Comparison of ENCODE assay signal across 8 cellular contexts in the genomic region with DNA sequence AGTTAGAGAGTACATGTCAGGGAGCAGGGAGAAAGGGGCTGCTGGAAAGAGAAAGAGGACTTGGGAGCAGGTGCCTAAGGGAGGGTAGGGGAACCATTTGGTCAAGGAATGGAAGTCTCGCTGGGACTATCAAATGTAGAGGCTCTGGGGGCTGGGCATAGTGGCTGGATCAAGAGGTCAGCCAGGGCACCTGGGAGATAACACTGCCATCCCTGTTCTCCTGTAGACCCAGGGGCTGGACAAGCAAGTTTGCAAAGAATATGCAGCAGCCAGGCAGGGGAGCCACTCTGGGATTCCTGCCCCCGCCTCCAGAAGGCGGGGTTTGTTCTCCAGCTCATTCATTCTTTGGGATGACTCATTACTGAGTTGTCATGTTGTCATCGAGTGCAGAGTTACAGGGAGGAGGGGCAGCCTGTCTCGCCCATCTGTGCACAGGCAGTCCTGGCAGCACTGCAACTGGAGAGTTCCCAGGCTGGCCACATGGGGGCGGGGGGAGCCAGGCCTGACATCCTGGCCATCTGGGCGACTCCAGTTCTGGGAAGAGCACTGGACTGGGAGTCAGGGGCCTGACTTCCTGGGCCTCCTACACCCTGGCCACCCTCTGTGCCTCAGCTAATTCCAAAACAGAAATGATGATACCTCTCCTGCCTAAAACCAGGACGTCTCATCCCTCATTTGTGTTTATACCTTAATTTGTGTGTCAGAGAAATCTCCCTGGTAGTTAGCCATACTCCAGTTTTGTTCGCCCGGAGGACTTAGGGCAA. TPM values are rescaled to one million over a fixed set of nuclear protein-coding genes. Genes with fewer than 3 reads are reported as not detected.
DNase-seq lines count a peak whose midpoint lies in the region; ATAC-seq, FAIRE-seq and TF ChIP-seq lines count a peak whose summit lies in the region.

No MANE protein-coding gene starts in this region.

- H3K79me2 ChIP-seq in GM12878 (ENCODE audit: control insufficient read depth, insufficient read depth, low read length), result no peaks in the 10 kb centered on the region

- intact Hi-C loops in GM12878 (cut with micrococcal nuclease; ENCODE audit: unreplicated experiment), result loop anchor here (1.0 to 2.0 kb wide), 3 partner anchors 69 to 221 kb away; no protein-coding TSS in a partner anchor

- no peak overlapping the region for H3K4me2 ChIP-seq in GM12878 (ENCODE audit: control insufficient read depth, insufficient read depth)

- H3K36me3 ChIP-seq in GM12878 (ENCODE audit: control insufficient read depth in 2 of 2, insufficient read depth in 2 of 2, low read length in 1 of 2) (no peaks in the 10 kb centered on the region), small intestine (ENCODE audit: control insufficient read depth in 2 of 2, insufficient read depth in 2 of 2, low read length in 2 of 2) (no peaks in the 10 kb centered on the region)

- DNase-seq in NCI-H2107 treated with DMSO at 0.1 percent for 48 hours (lab: John Stamatoyannopoulos, UW; ENCODE audit: unreplicated experiment) (peak; percentile 77), GM12878 (ENCODE audit: low read depth, low spot score) (peak; percentile 53), hypothalamus (lab: John Stamatoyannopoulos, UW) (peak; percentile 30 to 93 (median 79)), small intestine (peak; percentile 97)

- POLR2A ChIA-PET in GM12878 (lab: Charles Lee), result interaction anchor here (0.7 to 1.0 kb wide), 3 partner anchors 9 to 36 kb away, joined by 3 read pairs; no protein-coding TSS in a partner anchor

- no peak overlapping the region for H3K9ac ChIP-seq in GM12878 (ENCODE audit: control insufficient read depth, insufficient read depth, low read length)

- RAD21 ChIA-PET in GM12878 (lab: Charles Lee; ENCODE audit: unreplicated experiment), result interaction anchor here (0.7 to 2.5 kb wide), 18 partner anchors 13 to 703 kb away, joined by 3 to 16 read pairs (median 4); no protein-coding TSS in a partner anchor

- H4K20me1 ChIP-seq in GM12878 (ENCODE audit: control insufficient read depth, insufficient read depth), result no peaks in the 10 kb centered on the region

- TF ChIP-seq POLR2A in GM12878 (IDR thresholded peaks at IDR 0.05; ENCODE audit: low read depth, low read length), result no peak

- H3K4me1 ChIP-seq in GM12878 (ENCODE audit: control insufficient read depth, insufficient read depth, low read length) (no peaks in the 10 kb centered on the region), small intestine (ENCODE audit: control insufficient read depth in 2 of 2, insufficient read depth in 1 of 2, low read depth in 1 of 2, low read length in 1 of 2) (no peaks in the 10 kb centered on the region)

- H3K27ac ChIP-seq in GM12878 (ENCODE audit: control insufficient read depth, insufficient read depth) (no peak overlapping the region), small intestine (ENCODE audit: low read depth in 1 of 2, low read length in 1 of 2) (no peak overlapping the region)

- BruUV-seq in GM12878 (replicated peaks; lab: Mats Ljungman, UMichigan), result no TSS peak

- FAIRE-seq in A204.1 (lab: Jason Lieb, UNC) (peak; percentile 67), TTC549 (lab: Jason Lieb, UNC) (peak; percentile 51), GM12878 (lab: Jason Lieb, UNC) (peak; percentile 90), small intestine (lab: Jason Lieb, UNC) (no peak)

- 23% methylated on average over 10 of the region's 10 CpGs for WGBS in GM12878 (ENCODE audit: insufficient coverage, insufficient replicate concordance, low lambda C conversion rate, missing lambda C conversion rate)
- 15 to 22% (median 19%) methylated on average over 10 of the region's 10 CpGs for WGBS in small intestine, 3 donors

- SMC1A ChIA-PET in GM12878 (lab: Charles Lee; ENCODE audit: uncharacterized antibody, unreplicated experiment), result interaction anchor here (0.6 to 4.3 kb wide), 27 partner anchors 9 to 254 kb away, joined by 3 to 25 read pairs (median 4); no protein-coding TSS in a partner anchor

- ATAC-seq in GM18520 (IDR thresholded peaks at IDR 0.05; ENCODE audit: unreplicated experiment) (peak; percentile 92), HG03097 (IDR thresholded peaks at IDR 0.05; ENCODE audit: low FRiP score, unreplicated experiment) (peak; percentile 80), GM12878 (peak; percentile 100)

- TF ChIP-seq CTCF in GM12878 (IDR thresholded peaks at IDR 0.05 in 2 of 3, conservative IDR thresholded peaks at IDR 0.05 in 1 of 3; ENCODE audit: control insufficient read depth in 2 of 3, extremely low read depth in 1 of 3, insufficient read depth in 1 of 3, low read depth in 3 of 3, low read length in 3 of 3), result peak; percentile 92 to 98 (median 95)

- CTCF ChIA-PET in GM12878 (lab: Yijun Ruan, JAX), result interaction anchor here (0.5 to 3.6 kb wide), 34 partner anchors 8 to 707 kb away, joined by 3 to 24 read pairs (median 4); no protein-coding TSS in a partner anchor

- peak; percentile 89 for TF ChIP-seq RAD21 in GM12878 (IDR thresholded peaks at IDR 0.05; ENCODE audit: insufficient read depth, low read depth, low read length)

- H3K4me3 ChIP-seq in GM12878 (no peak overlapping the region), small intestine (ENCODE audit: low read depth in 1 of 2, low read length in 2 of 2) (no peak overlapping the region)

- H2AFZ ChIP-seq in GM12878 (ENCODE audit: control insufficient read depth, low read depth, low read length), result peak overlapping the region; percentile 31

- H3K27me3 ChIP-seq in GM12878 (replicated peaks in 1 of 2; ENCODE audit: control insufficient read depth in 2 of 2, insufficient read depth in 2 of 2, low read length in 1 of 2) (no peaks in the 10 kb centered on the region), small intestine (ENCODE audit: control insufficient read depth in 2 of 2, insufficient read depth in 2 of 2, low read length in 2 of 2) (no peaks in the 10 kb centered on the region)

- no peaks in the 10 kb centered on the region for H3K9me3 ChIP-seq in GM12878 (replicated peaks; ENCODE audit: control insufficient read depth, insufficient read depth, low read length)
- H3K9me3 ChIP-seq in small intestine (ENCODE audit: control insufficient read depth, low read depth), result no peaks in the 10 kb centered on the region

- in situ Hi-C loops in GM12878 (cut with MboI), result no loop called here

- no peak for TF ChIP-seq EP300 in GM12878 (IDR thresholded peaks at IDR 0.05; ENCODE audit: borderline replicate concordance in 1 of 2, control insufficient read depth in 1 of 2, low read depth in 2 of 2, low read length in 2 of 2)

TF ChIP-seq in GM12878, 131 proteins besides CTCF, POLR2A, EP300 and RAD21 (continues in another document):
- peak; percentile 66 for TF ChIP-seq JUNB (IDR thresholded peaks at IDR 0.05)
- TF ChIP-seq, protein P1, sequence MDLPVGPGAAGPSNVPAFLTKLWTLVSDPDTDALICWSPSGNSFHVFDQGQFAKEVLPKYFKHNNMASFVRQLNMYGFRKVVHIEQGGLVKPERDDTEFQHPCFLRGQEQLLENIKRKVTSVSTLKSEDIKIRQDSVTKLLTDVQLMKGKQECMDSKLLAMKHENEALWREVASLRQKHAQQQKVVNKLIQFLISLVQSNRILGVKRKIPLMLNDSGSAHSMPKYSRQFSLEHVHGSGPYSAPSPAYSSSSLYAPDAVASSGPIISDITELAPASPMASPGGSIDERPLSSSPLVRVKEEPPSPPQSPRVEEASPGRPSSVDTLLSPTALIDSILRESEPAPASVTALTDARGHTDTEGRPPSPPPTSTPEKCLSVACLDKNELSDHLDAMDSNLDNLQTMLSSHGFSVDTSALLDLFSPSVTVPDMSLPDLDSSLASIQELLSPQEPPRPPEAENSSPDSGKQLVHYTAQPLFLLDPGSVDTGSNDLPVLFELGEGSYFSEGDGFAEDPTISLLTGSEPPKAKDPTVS (IDR thresholded peaks at IDR 0.05; ENCODE audit: low read depth, low read length), result no peak
- no peak for TF ChIP-seq BRCA1 (IDR thresholded peaks at IDR 0.05; ENCODE audit: low read depth, low read length)
- no peak for TF ChIP-seq YBX1 (IDR thresholded peaks at IDR 0.05)
- no peak for TF ChIP-seq FOXM1 (IDR thresholded peaks at IDR 0.05; ENCODE audit: low read depth, low read length)

RNA-seq across cellular contexts. Expression of a gene that starts 28.2 kb away (rescaled TPM):
- total RNA-seq in GM12878 (2013; cell fraction: nucleolus; rRNA removed), result 26.2 and 26.9 TPM in 2 replicates
- 8.2 and 10.7 TPM in 2 replicates for total RNA-seq in GM12878 (2014; rRNA removed)
- 18.2 and 19.1 TPM in 2 replicates for total RNA-seq in GM12878 (2014; rRNA removed; fragmentation: Illumina TruSeq; extraction: Trizol)
- 34.4 and 38.0 TPM in 2 replicates for total RNA-seq in GM12878 (2021)
- 25.3 TPM for polyA plus RNA-seq in GM12878 (2011; ENCODE audit: low read depth)
- 16.0 and 17.0 TPM in 2 replicates for polyA plus RNA-seq in GM12878 (2011; rRNA removed)
- 9.5 and 13.2 TPM in 2 replicates for polyA plus RNA-seq in GM12878 (2011; cell fraction: cytosol; rRNA removed)
- 7.8 and 10.9 TPM in 2 replicates for polyA plus RNA-seq in GM12878 (2011; cell fraction: nucleus; rRNA removed)
- 50.6 and 56.3 TPM in 2 replicates for polyA plus RNA-seq in GM12878 (2012)
- polyA plus RNA-seq in GM12878 (2014; fragmentation: Illumina TruSeq; extraction: Trizol), result 29.1 and 34.3 TPM in 2 replicates
- polyA plus RNA-seq in GM12878 (2014; fragmentation: Nextera tagmentation; extraction: Ambion mirVana), result 1 to 10 TPM in 1 of 2 experiments, under 1 TPM in 1; 0.90 to 1.8 TPM
- 16.9 and 17.2 TPM in 2 replicates for polyA plus RNA-seq in GM12878 (2014; rRNA removed)
- 10 to 100 TPM in 1 of 2 experiments, 1 to 10 TPM in 1; 5.3 to 15.7 TPM for polyA plus RNA-seq in GM12878 (2016; fragmentation: Nextera tagmentation; extraction: Ambion mirVana)
- 10.6 and 11.9 TPM in 2 replicates for polyA minus RNA-seq in GM12878 (2011; rRNA and poly(A)+ RNA removed)
- 13.6 and 16.2 TPM in 2 replicates for polyA minus RNA-seq in GM12878 (2011; cell fraction: cytosol; rRNA and poly(A)+ RNA removed)
- 10.0 and 25.9 TPM in 2 replicates for polyA minus RNA-seq in GM12878 (2011; cell fraction: nucleus; rRNA and poly(A)+ RNA removed)
- 10 to 100 TPM; 35.9 to 40.9 (median 40.8) TPM for polyA plus RNA-seq in small intestine
